16 cellular contexts compared by ENCODE assay signal in the genomic region with DNA sequence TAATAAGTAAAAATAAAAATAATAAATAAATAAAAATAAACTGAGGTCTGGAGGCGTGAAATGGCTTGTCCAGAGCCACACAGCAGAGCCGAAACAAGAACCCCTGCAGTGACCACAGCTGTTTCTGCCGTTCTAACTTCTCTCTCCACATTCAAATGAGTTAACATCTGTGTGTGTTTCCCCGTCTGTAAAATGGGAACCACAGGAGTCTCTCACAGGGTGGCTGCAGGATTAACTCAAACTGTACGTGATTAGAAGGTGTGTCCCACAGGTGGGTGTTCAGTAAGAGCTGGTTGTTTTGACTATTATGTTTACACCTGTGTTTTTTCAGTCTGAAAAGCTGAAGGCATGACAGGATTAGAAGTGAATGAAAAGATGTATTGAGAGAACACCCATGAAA. TPM values are rescaled to one million over a fixed set of nuclear protein-coding genes. Genes with fewer than 3 reads are reported as not detected.
DNase-seq lines count a peak whose midpoint lies in the region; ATAC-seq and TF ChIP-seq lines count a peak whose summit lies in the region.
"Had no signal": no experiment of that assay in that cellular context is flagged by ENCODE, and none has a peak within 500 bp of the region (broad histone marks: within the 10 kb centered on the region; RNA-seq: fewer than 3 reads in every experiment).

No MANE protein-coding gene starts in this region.

- 0 out of 2 replicates have a peak, but pooled peaks cover 3% of the 10 kb centered on the region for H3F3A ChIP-seq in GM23338 (replicated peaks; ENCODE audit: low read depth)

- H3K9me3 Mint-ChIP-seq in GM23338: peaks cover 5% of the 10 kb centered on the region; the same call in 2 of the 3 replicates
- H3K9me3 Mint-ChIP-seq in memory B cell: no peaks in the 10 kb centered on the region
- H3K9me3 Mint-ChIP-seq: activated naive CD4-positive, alpha-beta T cell treated with anti-CD3 and anti-CD28 coated beads, Interleukin-2, amount 10 ng/mL, durations not matched to agents 7 days and 5 days; naive thymus-derived CD8-positive, alpha-beta T cell had no signal

- TF ChIP-seq CTCF in GM23338 (conservative IDR thresholded peaks at IDR 0.05; ENCODE audit: low read depth in 2 of 2): no peak

- no peak overlapping the region for H3K4me2 ChIP-seq in GM23338

- H3K4me3 Mint-ChIP-seq in GM23338 (no peak overlapping the region), memory B cell (no peak overlapping the region)
- H3K4me3 Mint-ChIP-seq: activated naive CD4-positive, alpha-beta T cell treated with anti-CD3 and anti-CD28 coated beads, Interleukin-2, amount 10 ng/mL, durations not matched to agents 7 days and 5 days; naive thymus-derived CD8-positive, alpha-beta T cell had no signal

- no peaks in the 10 kb centered on the region for H3K27me3 ChIP-seq in GM23338 (ENCODE audit: insufficient read depth)

- no peaks in the 10 kb centered on the region for H3K9me2 ChIP-seq in GM23338 (ENCODE audit: insufficient read depth)

- H3K27me3 Mint-ChIP-seq in GM23338 (ENCODE audit: insufficient read depth, low read depth, poor library complexity) (peaks cover 11% of the 10 kb centered on the region), memory B cell (peaks cover 9% of the 10 kb centered on the region)
- H3K27me3 Mint-ChIP-seq: naive thymus-derived CD8-positive, alpha-beta T cell had no signal

- peaks cover 7% of the 10 kb centered on the region for H3K4me1 Mint-ChIP-seq in GM23338
- H3K4me1 Mint-ChIP-seq in memory B cell: peaks cover 10% of the 10 kb centered on the region
- H3K4me1 Mint-ChIP-seq: activated naive CD4-positive, alpha-beta T cell treated with anti-CD3 and anti-CD28 coated beads, Interleukin-2, amount 10 ng/mL, durations not matched to agents 7 days and 5 days; naive thymus-derived CD8-positive, alpha-beta T cell had no signal

- H3K79me2 ChIP-seq in GM23338 (replicated peaks; ENCODE audit: insufficient read depth): no peaks in the 10 kb centered on the region

- ATAC-seq in GM18873 (IDR thresholded peaks at IDR 0.05; ENCODE audit: low FRiP score, unreplicated experiment) (peak; percentile 71), GM23338 (no peak), HG03565 (IDR thresholded peaks at IDR 0.05; ENCODE audit: unreplicated experiment) (peak; percentile 37), memory B cell (ENCODE audit: low read depth) (peak; percentile 87)
- ATAC-seq: HCT116; naive thymus-derived CD8-positive, alpha-beta T cell had no signal

- H4K20me1 ChIP-seq in GM23338 (replicated peaks; ENCODE audit: insufficient read depth): no peaks in the 10 kb centered on the region

- no peak overlapping the region for H3K4me3 ChIP-seq in GM23338

- H3K4me1 ChIP-seq in GM23338 (ENCODE audit: insufficient read depth): peaks cover 7% of the 10 kb centered on the region; the same call in 1 of the 2 replicates

- H3K27ac ChIP-seq in GM23338 (ENCODE audit: low read depth): no peak overlapping the region

- H3K36me3 Mint-ChIP-seq in GM23338 (ENCODE audit: low read depth): no peaks in the 10 kb centered on the region; the same call in 2 of the 3 replicates
- H3K36me3 Mint-ChIP-seq in memory B cell: no peaks in the 10 kb centered on the region
- H3K36me3 Mint-ChIP-seq: activated naive CD4-positive, alpha-beta T cell treated with anti-CD3 and anti-CD28 coated beads, Interleukin-2, amount 10 ng/mL, durations not matched to agents 7 days and 5 days; naive thymus-derived CD8-positive, alpha-beta T cell had no signal

- DNase-seq in GM23338 (ENCODE audit: low spot score) (no peak), memory B cell (ENCODE audit: low spot score in 2 of 2) (no peak), D341Med (ENCODE audit: low spot score) (no peak), OCI-M1 (lab: John Stamatoyannopoulos, UW) (no peak), NCI-H2171 treated with DMSO at 0.1 percent for 48 hours (lab: John Stamatoyannopoulos, UW) (no peak), NCI-H1092 treated with DMSO at 0.1 percent for 48 hours (lab: John Stamatoyannopoulos, UW) (no peak)
- DNase-seq: activated CD4-positive, alpha-beta T cell treated with anti-CD3 and anti-CD28 coated beads, Interleukin-2, amount 50 U/mL, for 4 hours; activated naive CD4-positive, alpha-beta T cell treated with anti-CD3 and anti-CD28 coated beads, Interleukin-2, amount 10 ng/mL, durations not matched to agents 7 days and 5 days; naive thymus-derived CD8-positive, alpha-beta T cell; NCI-H1105; NCI-H774; small intestine had no signal

- H2AFZ ChIP-seq in GM23338: peak overlapping the region; percentile 88; the same call in 1 of the 2 replicates

- H3K27ac Mint-ChIP-seq in GM23338 (no peak overlapping the region), memory B cell (peak overlapping the region; percentile 32)
- H3K27ac Mint-ChIP-seq: activated naive CD4-positive, alpha-beta T cell treated with anti-CD3 and anti-CD28 coated beads, Interleukin-2, amount 10 ng/mL, durations not matched to agents 7 days and 5 days; naive thymus-derived CD8-positive, alpha-beta T cell had no signal

- no peaks in the 10 kb centered on the region for H3K36me3 ChIP-seq in GM23338 (ENCODE audit: insufficient read depth)

TF ChIP-seq in GM23338, 12 proteins besides CTCF, POLR2A, EP300 and RAD21:
- TF ChIP-seq JUNB (IDR thresholded peaks at IDR 0.05; ENCODE audit: unreplicated experiment): no peak
- TF ChIP-seq STAT1 (IDR thresholded peaks at IDR 0.05; ENCODE audit: unreplicated experiment): no peak
- TF ChIP-seq EZH2 (IDR thresholded peaks at IDR 0.05; ENCODE audit: low read depth, unreplicated experiment): no peak
- TF ChIP-seq ZNF331 (CRISPR knock-in tag; IDR thresholded peaks at IDR 0.05; ENCODE audit: low read depth): no peak
- no peak for TF ChIP-seq NANOG (IDR thresholded peaks at IDR 0.05; ENCODE audit: borderline replicate concordance)

RNA-seq across cellular contexts. Expression of a gene that starts 27.0 kb away (rescaled TPM):
- total RNA-seq in GM23338 (2014; rRNA removed; shearing (Covaris generic)): 1.3 and 1.6 TPM in 2 replicates
- 0.80 and 1.3 TPM in 2 replicates for polyA plus RNA-seq in GM23338 (2016; fragmentation: Nextera tagmentation; extraction: Ambion mirVana)
- total RNA-seq: naive thymus-derived CD8-positive, alpha-beta T cell; posterior vena cava had no signal
- polyA plus RNA-seq: naive thymus-derived CD8-positive, alpha-beta T cell had no signal
